25 cellular contexts compared by ENCODE assay signal in the genomic region with DNA sequence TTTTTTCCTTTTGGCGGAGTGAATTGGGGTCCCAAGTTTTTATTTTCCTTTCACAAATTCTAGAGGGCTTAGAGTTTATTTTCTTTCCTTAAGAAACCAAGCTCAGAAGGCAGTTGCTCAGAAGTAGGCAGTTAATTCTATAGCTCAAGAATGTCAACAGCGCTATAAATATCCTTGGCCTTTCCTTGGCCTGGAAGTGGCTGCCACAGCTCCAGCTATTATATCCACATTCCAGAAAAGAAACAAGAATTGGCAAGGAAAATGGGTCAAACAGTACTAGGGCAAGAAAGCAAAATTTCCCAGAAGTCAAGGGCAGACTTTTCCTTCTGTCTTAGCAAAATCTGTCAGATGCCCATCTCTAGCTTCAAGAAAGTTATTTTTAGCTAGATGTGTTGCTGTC. TPM values are rescaled to one million over a fixed set of nuclear protein-coding genes. Genes with fewer than 3 reads are reported as not detected.
DNase-seq lines count a peak whose midpoint lies in the region; ATAC-seq, FAIRE-seq and TF ChIP-seq lines count a peak whose summit lies in the region.
"Had no signal": no experiment of that assay in that cellular context is flagged by ENCODE, and none has a peak within 500 bp of the region (broad histone marks: within the 10 kb centered on the region; RNA-seq: fewer than 3 reads in every experiment).

No MANE protein-coding gene starts in this region.

- no peak overlapping the region for H3K4me3 Mint-ChIP-seq in CD4-positive, alpha-beta T cell
- H3K4me3 Mint-ChIP-seq: activated CD8-positive, alpha-beta T cell treated with anti-CD3 and anti-CD28 coated beads for 36 hours; natural killer cell treated with Interleukin-12 subunit alpha and Interleukin-12 subunit beta and Interleukin-15 and Interleukin-18, amount 100 ng/mL, for 72 hours had no signal

- H4K8ac ChIP-seq in IMR-90 (ENCODE audit: low read depth in 2 of 2, low read length in 2 of 2): peak overlapping the region in 1 of 2 experiments; percentile 71; a peak in 2 of 4 replicates

- H2AK5ac ChIP-seq in IMR-90 (ENCODE audit: low read depth, low read length): peak overlapping the region; percentile 83; the same call in 1 of the 2 replicates

- H2BK5ac ChIP-seq in IMR-90 (ENCODE audit: low read depth, low read length, poor library complexity, severe bottlenecking): peak overlapping the region; percentile 40

- no peaks in the 10 kb centered on the region for H3K79me2 ChIP-seq in keratinocyte (ENCODE audit: control insufficient read depth, insufficient read depth, low read length)

- H2BK20ac ChIP-seq in IMR-90 (ENCODE audit: low read depth, low read length): peak overlapping the region; percentile 86; the same call in 1 of the 2 replicates

- no peaks in the 10 kb centered on the region for H3K36me3 Mint-ChIP-seq in CD4-positive, alpha-beta T cell (ENCODE audit: low read depth)
- H3K36me3 Mint-ChIP-seq: natural killer cell treated with Interleukin-12 subunit alpha and Interleukin-12 subunit beta and Interleukin-15 and Interleukin-18, amount 100 ng/mL, for 72 hours had no signal

- no peaks in the 10 kb centered on the region for H3K4me1 Mint-ChIP-seq in CD4-positive, alpha-beta T cell (ENCODE audit: low read depth)

- no peak for TF ChIP-seq RAD21 in IMR-90 (IDR thresholded peaks at IDR 0.05; ENCODE audit: low read length)

- no peak overlapping the region for H4K5ac ChIP-seq in IMR-90 (ENCODE audit: low read depth, low read length)

- in situ Hi-C loops in IMR-90 (cut with MboI; ENCODE audit: low sequenced_read_pairs): no loop called here

- CTCF ChIA-PET in IMR-90 (lab: Yijun Ruan, JAX): interaction anchor here (0.6 to 1.1 kb wide), 2 partner anchors 319 to 627 kb away, joined by 3 to 5 read pairs; no protein-coding TSS in a partner anchor
- CTCF ChIA-PET in CD4-positive, alpha-beta T cell (lab: Charles Lee): no interaction called here

- H2AFZ ChIP-seq in IMR-90 (replicated peaks; ENCODE audit: low read length, poor library complexity) (no peak overlapping the region), keratinocyte (ENCODE audit: control insufficient read depth, low read length) (no peak overlapping the region)

- 0 out of 2 replicates have a peak overlapping the region, but pooled peaks have one; percentile 10 for H3K56ac ChIP-seq in IMR-90 (ENCODE audit: extremely low read depth, insufficient read depth, low read length)

- H3K9ac ChIP-seq in IMR-90 (ENCODE audit: low read depth, low read length) (no peak overlapping the region), keratinocyte (ENCODE audit: control insufficient read depth, extremely low read depth, insufficient read depth, low read length) (no peak overlapping the region)
- H3K9ac ChIP-seq: BLaER1 had no signal

- peak; percentile 71 for FAIRE-seq in keratinocyte (lab: Jason Lieb, UNC)
- FAIRE-seq: A204.1, GM18507, H54, pancreas had no signal

- peak overlapping the region; percentile 48; the same call in 1 of the 2 replicates for H3K23ac ChIP-seq in IMR-90 (ENCODE audit: low read depth, low read length)

- H2BK15ac ChIP-seq in IMR-90 (ENCODE audit: low read depth, low read length): peak overlapping the region; percentile 55; the same call in 1 of the 3 replicates

- H3K27ac Mint-ChIP-seq in CD4-positive, alpha-beta T cell: no peak overlapping the region
- H3K27ac Mint-ChIP-seq: activated CD8-positive, alpha-beta T cell treated with anti-CD3 and anti-CD28 coated beads for 36 hours; natural killer cell treated with Interleukin-12 subunit alpha and Interleukin-12 subunit beta and Interleukin-15 and Interleukin-18, amount 100 ng/mL, for 72 hours had no signal

- no peak overlapping the region for H2AK9ac ChIP-seq in IMR-90 (replicated peaks; ENCODE audit: low read depth, low read length, poor library complexity)

- POLR2A ChIA-PET in IMR-90 (lab: Charles Lee; ENCODE audit: unreplicated experiment): interaction anchor here (0.7 kb wide), 1 partner anchor 54 kb away, joined by 5 read pairs; no protein-coding TSS in a partner anchor
- POLR2A ChIA-PET in CD4-positive, alpha-beta T cell (lab: Charles Lee): interaction anchor here (0.8 to 1.3 kb wide), 2 partner anchors 10 to 12 kb away, joined by 3 read pairs; no protein-coding TSS in a partner anchor

- H4K91ac ChIP-seq in IMR-90 (ENCODE audit: insufficient read depth, low read depth, low read length): no peak overlapping the region

- no peak overlapping the region for H3K18ac ChIP-seq in IMR-90 (ENCODE audit: low read depth, low read length)

- H3K4me3 ChIP-seq in AG10803 (ENCODE audit: low read length) (no peak overlapping the region), IMR-90 (ENCODE audit: insufficient read depth, low read depth, low read length) (no peak overlapping the region), keratinocyte (ENCODE audit: control insufficient read depth in 2 of 3, extremely low read depth in 1 of 3, insufficient read depth in 2 of 3, low read depth in 1 of 3, low read length in 3 of 3) (no peak overlapping the region)
- H3K4me3 ChIP-seq: adrenal gland, BLaER1, heart left ventricle, left ventricle myocardium inferior, pancreas, sigmoid colon had no signal

- H4K20me1 ChIP-seq in IMR-90 (ENCODE audit: insufficient read depth, low read length) (no peaks in the 10 kb centered on the region), keratinocyte (ENCODE audit: control insufficient read depth, extremely low read depth, insufficient read depth, low read length) (no peaks in the 10 kb centered on the region)
- H4K20me1 ChIP-seq: BLaER1 had no signal

- H3K27me3 Mint-ChIP-seq in CD4-positive, alpha-beta T cell: no peaks in the 10 kb centered on the region
- H3K27me3 Mint-ChIP-seq: activated CD8-positive, alpha-beta T cell treated with anti-CD3 and anti-CD28 coated beads for 36 hours; natural killer cell treated with Interleukin-12 subunit alpha and Interleukin-12 subunit beta and Interleukin-15 and Interleukin-18, amount 100 ng/mL, for 72 hours had no signal

- H3K4ac ChIP-seq in IMR-90 (ENCODE audit: low read depth, low read length): peak overlapping the region; percentile 62; the same call in 1 of the 2 replicates

- no peaks in the 10 kb centered on the region for H3K79me1 ChIP-seq in IMR-90 (ENCODE audit: low read depth in 1 of 2, low read length in 2 of 2)

- ATAC-seq in IMR-90 (ENCODE audit: low read depth) (no peak), HG03520 (IDR thresholded peaks at IDR 0.05; ENCODE audit: unreplicated experiment) (no peak), HG02678 (IDR thresholded peaks at IDR 0.05; ENCODE audit: unreplicated experiment) (no peak), HG03135 (IDR thresholded peaks at IDR 0.05; ENCODE audit: unreplicated experiment) (no peak)
- ATAC-seq in CD4-positive, alpha-beta T cell (ENCODE audit: poor library complexity): no peak
- ATAC-seq: activated CD8-positive, alpha-beta T cell treated with anti-CD3 and anti-CD28 coated beads for 36 hours; heart left ventricle; natural killer cell treated with Interleukin-12 subunit alpha and Interleukin-12 subunit beta and Interleukin-15 and Interleukin-18, amount 100 ng/mL, for 72 hours; pancreas had no signal

- peaks cover 9% of the 10 kb centered on the region for H3K9me3 ChIP-seq in IMR-90 (ENCODE audit: control insufficient read depth, insufficient read depth, low read length)
- H3K9me3 ChIP-seq in keratinocyte (ENCODE audit: control insufficient read depth, low read depth, low read length): no peaks in the 10 kb centered on the region
- peaks cover 8% of the 10 kb centered on the region for H3K9me3 ChIP-seq in CD4-positive, alpha-beta T cell (ENCODE audit: control insufficient read depth, low read length)
- H3K9me3 ChIP-seq: adrenal gland, pancreas had no signal

- H3K4me1 ChIP-seq in IMR-90 (ENCODE audit: control insufficient read depth, insufficient read depth, low read length): peaks cover 4% of the 10 kb centered on the region
- peaks cover 4% of the 10 kb centered on the region for H3K4me1 ChIP-seq in keratinocyte (ENCODE audit: control insufficient read depth, extremely low read depth, insufficient read depth, low read length)
- H3K4me1 ChIP-seq: adrenal gland, BLaER1, left ventricle myocardium inferior, pancreas, sigmoid colon had no signal

- H3K14ac ChIP-seq in IMR-90 (replicated peaks; ENCODE audit: low read depth, low read length): no peak overlapping the region; the same call in 1 of the 2 replicates

- no peak for TF ChIP-seq POLR2A in IMR-90 (IDR thresholded peaks at IDR 0.05; ENCODE audit: low read depth, low read length)

- DNase-seq in AG10803 (ENCODE audit: low read depth): peak; percentile 54
- peak; percentile 58 for DNase-seq in IMR-90
- DNase-seq in epithelial cell of prostate (ENCODE audit: low read depth, low spot score): no peak
- DNase-seq in keratinocyte (ENCODE audit: low read depth, low spot score): no peak
- no peak for DNase-seq in CD4-positive, alpha-beta T cell
- DNase-seq: activated CD8-positive, alpha-beta T cell treated with anti-CD3 and anti-CD28 coated beads for 36 hours; adrenal gland; heart left ventricle; KBM-7; left ventricle myocardium inferior; MM.1S; NCI-H2171 treated with DMSO at 0.1 percent for 48 hours; NCI-H526; pancreas; sigmoid colon; substantia nigra had no signal

- dilution Hi-C loops in IMR-90 (cut with HindIII; ENCODE audit: low sequenced_read_pairs, unreplicated experiment): no loop called here
- dilution Hi-C loops in keratinocyte (cut with MboI; ENCODE audit: extremely low pct_ligation_motif_present, low sequenced_read_pairs): no loop called here

- no TSS peak for BruUV-seq in IMR-90 (replicated peaks; lab: Mats Ljungman, UMichigan)

- no peak for TF ChIP-seq CTCF in AG10803 (conservative IDR thresholded peaks at IDR 0.05; ENCODE audit: low read length)
- no peak for TF ChIP-seq CTCF in IMR-90 (conservative IDR thresholded peaks at IDR 0.05; ENCODE audit: low read depth, low read length)
- no peak for TF ChIP-seq CTCF in keratinocyte (optimal IDR thresholded peaks at IDR 0.05 in 1 of 3, IDR thresholded peaks at IDR 0.05 in 1 of 3, conservative IDR thresholded peaks at IDR 0.05 in 1 of 3; ENCODE audit: extremely low read depth in 1 of 3, insufficient read depth in 2 of 3, low read length in 3 of 3)
- no peak for TF ChIP-seq CTCF in CD4-positive, alpha-beta T cell (IDR thresholded peaks at IDR 0.05)

- peak overlapping the region; percentile 75 for H2BK120ac ChIP-seq in IMR-90 (ENCODE audit: low read depth, low read length)

- H3K27ac ChIP-seq in IMR-90 (ENCODE audit: insufficient read depth, low read length) (no peak overlapping the region), epithelial cell of prostate (peak overlapping the region; percentile 30), keratinocyte (ENCODE audit: control insufficient read depth, insufficient read depth, low read length) (no peak overlapping the region)
- no peak overlapping the region for H3K27ac ChIP-seq in CD4-positive, alpha-beta T cell (ENCODE audit: low read depth, low read length)
- H3K27ac ChIP-seq: adrenal gland, BLaER1, left ventricle myocardium inferior, pancreas, sigmoid colon had no signal

- WGBS in IMR-90 (ENCODE audit: extremely low coverage in 2 of 2, insufficient read length in 1 of 2), 2 experiments: 67% methylated on average over 1 of the region's 2 CpGs; no CpG with 5 or more reads in 1 of the 2 experiments

- no peaks in the 10 kb centered on the region for H3K9me1 ChIP-seq in IMR-90 (ENCODE audit: insufficient read depth, low read length)
- H3K9me1 ChIP-seq in keratinocyte (ENCODE audit: control insufficient read depth, extremely low read depth, insufficient read depth, low read length): no peaks in the 10 kb centered on the region

- H3K27me3 ChIP-seq in IMR-90 (ENCODE audit: control insufficient read depth, insufficient read depth, low read length) (no peaks in the 10 kb centered on the region), keratinocyte (ENCODE audit: control insufficient read depth, extremely low read depth, insufficient read depth, low read length) (no peaks in the 10 kb centered on the region)
- H3K27me3 ChIP-seq in CD4-positive, alpha-beta T cell (ENCODE audit: control insufficient read depth, insufficient read depth, low read length): no peaks in the 10 kb centered on the region
- H3K27me3 ChIP-seq: adrenal gland, BLaER1, heart left ventricle, pancreas, sigmoid colon had no signal

- H3K4me2 ChIP-seq in IMR-90 (ENCODE audit: low read depth, low read length) (no peak overlapping the region), keratinocyte (ENCODE audit: control insufficient read depth, extremely low read depth, insufficient read depth, low read depth, low read length) (no peak overlapping the region)
- H3K4me2 ChIP-seq: BLaER1 had no signal

- H3K9me3 Mint-ChIP-seq in CD4-positive, alpha-beta T cell: no peaks in the 10 kb centered on the region

- intact Hi-C loops in IMR-90 (cut with micrococcal nuclease): no loop called here
- intact Hi-C loops in CD4-positive, alpha-beta T cell (cut with DNase I, micrococcal nuclease): no loop called here

- H3K36me3 ChIP-seq in IMR-90 (ENCODE audit: control insufficient read depth, insufficient read depth, low read length): peaks cover 12% of the 10 kb centered on the region
- H3K36me3 ChIP-seq in keratinocyte (ENCODE audit: control insufficient read depth in 2 of 2, extremely low read depth in 1 of 2, insufficient read depth in 2 of 2, low read length in 2 of 2): peaks cover 9 to 21% of the 10 kb centered on the region in 2 experiments
- H3K36me3 ChIP-seq: adrenal gland, pancreas had no signal

RNA-seq across cellular contexts. Expression of a gene that starts 31.0 kb away (rescaled TPM):
- not detected in 2 replicates for total RNA-seq in IMR-90 (2012; rRNA removed)
- not detected in 2 replicates for polyA plus RNA-seq in IMR-90 (2012; rRNA removed)
- not detected in 2 replicates for polyA plus RNA-seq in IMR-90 (2012; cell fraction: cytosol; rRNA removed)
- polyA plus RNA-seq in IMR-90 (2012; cell fraction: nucleus; rRNA removed; ENCODE audit: low replicate concordance): 0.06 TPM in 1 of 2 replicates, not detected in the other
- polyA plus RNA-seq in keratinocyte: 26.2 to 28.6 TPM (median 27.7 TPM) in 3 replicates
- polyA plus RNA-seq in keratinocyte (2011; ENCODE audit: low read depth): 26.1 TPM
- 11.1 and 13.7 TPM in 2 replicates for polyA plus RNA-seq in keratinocyte (2011; cell fraction: cytosol; rRNA removed)
- 44.9 and 47.5 TPM in 2 replicates for polyA plus RNA-seq in keratinocyte (2011; cell fraction: nucleus; rRNA removed)
- 20.0 and 34.8 TPM in 2 replicates for polyA plus RNA-seq in keratinocyte (2012; ENCODE audit: low replicate concordance)
- 67.6 to 119 TPM (median 108 TPM) in 3 replicates for polyA minus RNA-seq in keratinocyte
- 42.8 TPM for polyA minus RNA-seq in keratinocyte (2011; cell fraction: cytosol; rRNA and poly(A)+ RNA removed)
- 95.7 and 152 TPM in 2 replicates for polyA minus RNA-seq in keratinocyte (2011; cell fraction: nucleus; rRNA and poly(A)+ RNA removed)
- not detected for total RNA-seq in CD4-positive, alpha-beta T cell
- total RNA-seq: activated CD8-positive, alpha-beta T cell treated with anti-CD3 and anti-CD28 coated beads for 36 hours; natural killer cell treated with Interleukin-12 subunit alpha and Interleukin-12 subunit beta and Interleukin-15 and Interleukin-18, amount 100 ng/mL, for 72 hours; urinary bladder had no signal

Comparison
In these comparisons a context has a peak if more than half of its experiments do, and no peak if none do; other contexts are left out.
1. DNase-seq: peak in AG10803 (single experiment) and IMR-90 (single experiment); none in epithelial cell of prostate (single experiment), keratinocyte (single experiment) and CD4-positive, alpha-beta T cell (0 of 10).